8 cellular contexts compared by ENCODE assay signal in genomic region chr22:23520875-23521441, GRCh38. TPM values are rescaled to one million over a fixed set of nuclear protein-coding genes. Genes with fewer than 3 reads are reported as not detected.
A peak's percentile ranks its signal among the peaks of the same experiment; 100 is the strongest.
DNase-seq lines count a peak whose midpoint lies in the region; ATAC-seq and TF ChIP-seq lines count a peak whose summit lies in the region.

No MANE protein-coding gene starts in this region.

- intact Hi-C loops in esophagus muscularis mucosa (cut with DNase I) = loop anchor here (10.0 kb wide), 1 partner anchor 206 kb away; no protein-coding TSS in a partner anchor

- H3K9me3 ChIP-seq in SJCRH30 (replicated peaks) = no peaks in the 10 kb centered on the region
- no peaks in the 10 kb centered on the region for H3K9me3 ChIP-seq in esophagus muscularis mucosa

- H3K27ac Mint-ChIP-seq in natural killer cell treated with Interleukin-12 subunit alpha and Interleukin-12 subunit beta and Interleukin-15 and Interleukin-18, amount 100 ng/mL, for 72 hours = no peak overlapping the region

- H3K27me3 Mint-ChIP-seq in natural killer cell treated with Interleukin-12 subunit alpha and Interleukin-12 subunit beta and Interleukin-15 and Interleukin-18, amount 100 ng/mL, for 72 hours = peaks cover 0 to 3% of the 10 kb centered on the region in 2 donors

- H3K4me1 Mint-ChIP-seq in natural killer cell treated with Interleukin-12 subunit alpha and Interleukin-12 subunit beta and Interleukin-15 and Interleukin-18, amount 100 ng/mL, for 72 hours (ENCODE audit: low read depth in 2 of 2) = no peaks in the 10 kb centered on the region

- TF ChIP-seq CTCF in esophagus muscularis mucosa (IDR thresholded peaks at IDR 0.05) = no peak

- no peak for TF ChIP-seq POLR2A in esophagus muscularis mucosa (IDR thresholded peaks at IDR 0.05; ENCODE audit: low read depth)

- no peaks in the 10 kb centered on the region for H3K9me3 Mint-ChIP-seq in natural killer cell treated with Interleukin-12 subunit alpha and Interleukin-12 subunit beta and Interleukin-15 and Interleukin-18, amount 100 ng/mL, for 72 hours

- H3K36me3 Mint-ChIP-seq in natural killer cell treated with Interleukin-12 subunit alpha and Interleukin-12 subunit beta and Interleukin-15 and Interleukin-18, amount 100 ng/mL, for 72 hours = no peaks in the 10 kb centered on the region

- peak overlapping the region; percentile 62 for H3K4me3 Mint-ChIP-seq in natural killer cell treated with Interleukin-12 subunit alpha and Interleukin-12 subunit beta and Interleukin-15 and Interleukin-18, amount 100 ng/mL, for 72 hours

- peak overlapping the region; percentile 64 for H3K4me3 ChIP-seq in SJCRH30
- H3K4me3 ChIP-seq in esophagus muscularis mucosa = peak overlapping the region; percentile 51 to 62 (median 54)

- no peak for TF ChIP-seq EP300 in esophagus muscularis mucosa (IDR thresholded peaks at IDR 0.05)

- ATAC-seq in natural killer cell treated with Interleukin-12 subunit alpha and Interleukin-12 subunit beta and Interleukin-15 and Interleukin-18, amount 100 ng/mL, for 72 hours = no peak
- ATAC-seq in HG03342 (IDR thresholded peaks at IDR 0.05; ENCODE audit: unreplicated experiment) (no peak), GM21390 (IDR thresholded peaks at IDR 0.05; ENCODE audit: unreplicated experiment) (no peak)

- DNase-seq in DMS 273 (lab: John Stamatoyannopoulos, UW; ENCODE audit: unreplicated experiment) = peak; percentile 61
- DNase-seq in DMS 273 treated with DMSO at 0.1 percent for 48 hours (lab: John Stamatoyannopoulos, UW) = no peak
- DNase-seq in SJCRH30 = peak; percentile 55 to 67
- no peak for DNase-seq in esophagus muscularis mucosa (ENCODE audit: extremely low spot score)
- no peak for DNase-seq in natural killer cell treated with Interleukin-12 subunit alpha and Interleukin-12 subunit beta and Interleukin-15 and Interleukin-18, amount 100 ng/mL, for 72 hours (ENCODE audit: low spot score)
- no peak for DNase-seq in HT-29 (ENCODE audit: low spot score)

- H3K27me3 ChIP-seq in SJCRH30 (no peaks in the 10 kb centered on the region), esophagus muscularis mucosa (no peaks in the 10 kb centered on the region)

- WGBS in esophagus muscularis mucosa = 19% methylated on average over 27 of the region's 28 CpGs

- H3K4me1 ChIP-seq in SJCRH30 (peaks cover 13% of the 10 kb centered on the region; the same call in 1 of the 2 replicates), esophagus muscularis mucosa (peaks cover 24 to 51% (median 39%) of the 10 kb centered on the region in 4 donors)

- peak overlapping the region; percentile 100 for H3K27ac ChIP-seq in SJCRH30
- H3K27ac ChIP-seq in esophagus muscularis mucosa (replicated peaks in 1 of 4) = peak overlapping the region; percentile 87 to 98 (median 96)

- H3K36me3 ChIP-seq in SJCRH30 (no peaks in the 10 kb centered on the region), esophagus muscularis mucosa (no peaks in the 10 kb centered on the region)

RNA-seq across cellular contexts. Expression of gene IGLL1, which starts 59.1 kb away (rescaled TPM):
- 0.36 TPM in 1 of 2 replicates, not detected in the other for total RNA-seq in SJCRH30 (2014; rRNA removed; shearing (Covaris generic))
- total RNA-seq in esophagus muscularis mucosa = not detected
- not detected for total RNA-seq in natural killer cell treated with Interleukin-12 subunit alpha and Interleukin-12 subunit beta and Interleukin-15 and Interleukin-18, amount 100 ng/mL, for 72 hours
- not detected in 2 replicates for total RNA-seq in HT-29 (2014; rRNA removed; shearing (Covaris generic))

Comparison
In these comparisons a context has a peak if more than half of its experiments do, and no peak if none do; other contexts are left out.
1. DNase-seq: peak in DMS 273 (single experiment) and SJCRH30 (2 of 2); none in DMS 273 treated with DMSO at 0.1 percent for 48 hours (single experiment), esophagus muscularis mucosa (single experiment), natural killer cell treated with Interleukin-12 subunit alpha and Interleukin-12 subunit beta and Interleukin-15 and Interleukin-18, amount 100 ng/mL, for 72 hours (single experiment) and HT-29 (single experiment).